13 cellular contexts compared by ENCODE assay signal in the genomic region with DNA sequence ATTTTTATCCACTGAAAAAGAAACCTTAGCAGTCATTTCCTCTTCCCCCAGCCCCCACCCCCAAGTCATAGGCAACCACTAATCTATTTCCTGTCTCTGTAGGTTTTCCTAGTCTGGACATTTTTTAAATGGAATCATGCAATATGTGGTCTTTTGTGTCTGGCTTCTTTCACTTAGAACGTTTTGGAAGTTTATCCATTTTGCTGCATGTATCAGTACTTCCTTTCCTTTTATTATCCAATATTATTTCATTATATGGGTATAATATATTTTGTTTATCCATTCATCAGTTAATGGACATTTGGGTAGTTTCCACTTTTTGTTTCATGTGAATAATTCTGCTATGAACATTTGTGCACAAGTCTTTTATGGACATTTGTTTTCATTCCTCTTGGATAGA.
DNase-seq lines count a peak whose midpoint lies in the region; ATAC-seq and TF ChIP-seq lines count a peak whose summit lies in the region.
"Had no signal": no experiment of that assay in that cellular context is flagged by ENCODE, and none has a peak within 500 bp of the region (broad histone marks: within the 10 kb centered on the region; RNA-seq: fewer than 3 reads in every experiment).

No MANE protein-coding gene starts in this region.

- 0 out of 2 replicates have a peak, but pooled peaks cover 5% of the 10 kb centered on the region for H3K9me2 ChIP-seq in Loucy (replicated peaks; ENCODE audit: low read depth, low read length)

- H3K79me2 ChIP-seq in Loucy (ENCODE audit: insufficient read depth, low read length): no peaks in the 10 kb centered on the region

- H3F3A ChIP-seq in Loucy (ENCODE audit: low read depth): no peaks in the 10 kb centered on the region

- no peak for ATAC-seq in HG03469 (IDR thresholded peaks at IDR 0.05; ENCODE audit: unreplicated experiment)
- ATAC-seq in GM18873 (IDR thresholded peaks at IDR 0.05; ENCODE audit: low FRiP score, unreplicated experiment): no peak
- ATAC-seq: HepG2 had no signal

- no peak overlapping the region for H3K9ac ChIP-seq in Loucy (ENCODE audit: low read depth, low read length, poor library complexity, severe bottlenecking)

- no peaks in the 10 kb centered on the region for H3K9me3 ChIP-seq in Loucy (ENCODE audit: insufficient read depth, low read depth, low read length)

- no peak for TF ChIP-seq CTCF in Loucy (conservative IDR thresholded peaks at IDR 0.05; ENCODE audit: low read length)

- no peaks in the 10 kb centered on the region for H3K36me3 ChIP-seq in Loucy (ENCODE audit: insufficient read depth, low read length)

- H3K4me1 ChIP-seq in Loucy (ENCODE audit: insufficient read depth, low read length, poor library complexity, severe bottlenecking): peaks cover 5% of the 10 kb centered on the region

- peak overlapping the region; percentile 30 for H3K4me2 ChIP-seq in Loucy (ENCODE audit: low read depth, low read length, poor library complexity, severe bottlenecking)

- DNase-seq in A172 (ENCODE audit: low spot score) (peak; percentile 1), UCSD-AML1 (lab: John Stamatoyannopoulos, UW; ENCODE audit: unreplicated experiment) (peak; percentile 9), iris pigment epithelial cell (ENCODE audit: low read depth) (peak; percentile 3)
- no peak for DNase-seq in activated CD4-positive, CD25-positive, alpha-beta regulatory T cell (lab: John Stamatoyannopoulos, UW)
- DNase-seq: 8988T; CD4-positive, alpha-beta memory T cell; DMS79; HCEC 1CT; HFFc6 had no signal

- H3K4me3 ChIP-seq in Loucy (ENCODE audit: low read length, poor library complexity, severe bottlenecking): peak overlapping the region; percentile 1

- no peaks in the 10 kb centered on the region for H3K27me3 ChIP-seq in Loucy (ENCODE audit: insufficient read depth, low read length, poor library complexity, severe bottlenecking)

- H4K20me1 ChIP-seq in Loucy (ENCODE audit: insufficient read depth, low read length, poor library complexity, severe bottlenecking): no peaks in the 10 kb centered on the region

- no peak overlapping the region; the same call in 1 of the 2 replicates for H2AFZ ChIP-seq in Loucy (ENCODE audit: low read length)

Comparison
In these comparisons a context has a peak if more than half of its experiments do, and no peak if none do; other contexts are left out.
1. DNase-seq: peak in A172 (single experiment), UCSD-AML1 (single experiment) and iris pigment epithelial cell (single experiment); none in activated CD4-positive, CD25-positive, alpha-beta regulatory T cell (0 of 4).